In genomic region chr7:4959356-4959755, GRCh38 we compare ENCODE assay signal across 18 cellular contexts. TPM values are rescaled to one million over a fixed set of nuclear protein-coding genes. Genes with fewer than 3 reads are reported as not detected.
DNase-seq lines count a peak whose midpoint lies in the region; ATAC-seq and TF ChIP-seq lines count a peak whose summit lies in the region.
"Had no signal": no experiment of that assay in that cellular context is flagged by ENCODE, and none has a peak within 500 bp of the region (broad histone marks: within the 10 kb centered on the region; RNA-seq: fewer than 3 reads in every experiment).

No MANE protein-coding gene starts in this region.

- TF ChIP-seq CTCF in left ventricle myocardium inferior (IDR thresholded peaks at IDR 0.05; ENCODE audit: borderline replicate concordance): no peak
- TF ChIP-seq CTCF in sigmoid colon (IDR thresholded peaks at IDR 0.05): no peak
- no peak for TF ChIP-seq CTCF in vagina (IDR thresholded peaks at IDR 0.05)

- H3K27ac ChIP-seq in left ventricle myocardium inferior (replicated peaks) (no peak overlapping the region), right cardiac atrium (ENCODE audit: low read length) (no peak overlapping the region), sigmoid colon (no peak overlapping the region), vagina (no peak overlapping the region)

- peaks cover 11% of the 10 kb centered on the region for H3K4me1 ChIP-seq in left ventricle myocardium inferior
- H3K4me1 ChIP-seq in right cardiac atrium (ENCODE audit: control insufficient read depth, insufficient read depth, low read length): no peaks in the 10 kb centered on the region
- H3K4me1 ChIP-seq in sigmoid colon: peaks cover 0 to 13% (median 12%) of the 10 kb centered on the region in 4 donors
- peaks cover 12% of the 10 kb centered on the region for H3K4me1 ChIP-seq in vagina

- TF ChIP-seq EP300 in sigmoid colon (IDR thresholded peaks at IDR 0.05): no peak

- ATAC-seq in right cardiac atrium (no peak), HG03469 (IDR thresholded peaks at IDR 0.05; ENCODE audit: unreplicated experiment) (no peak), GM18870 (IDR thresholded peaks at IDR 0.05; ENCODE audit: unreplicated experiment) (no peak), GM21390 (IDR thresholded peaks at IDR 0.05; ENCODE audit: unreplicated experiment) (no peak)

- TF ChIP-seq POLR2A in sigmoid colon (IDR thresholded peaks at IDR 0.05) (no peak), vagina (IDR thresholded peaks at IDR 0.05) (no peak)

- H3K36me3 ChIP-seq in left ventricle myocardium inferior (no peaks in the 10 kb centered on the region), sigmoid colon (no peaks in the 10 kb centered on the region), vagina (no peaks in the 10 kb centered on the region)

- WGBS in right cardiac atrium: under 1% methylated on average over 18 of the region's 19 CpGs
- WGBS in sigmoid colon, 2 donors: 3 to 4% methylated on average over 18 to 19 of the region's 19 CpGs

- H3K27me3 ChIP-seq in left ventricle myocardium inferior (ENCODE audit: low read depth) (peaks cover 97% of the 10 kb centered on the region), right cardiac atrium (ENCODE audit: control insufficient read depth, insufficient read depth) (no peaks in the 10 kb centered on the region), sigmoid colon (peaks cover 27 to 57% (median 36%) of the 10 kb centered on the region in 3 donors), vagina (no peaks in the 10 kb centered on the region)

- intact Hi-C loops in left ventricle myocardium inferior (cut with micrococcal nuclease): no loop called here
- intact Hi-C loops in cardiac septum (cut with DNase I): no loop called here
- intact Hi-C loops in right cardiac atrium (cut with DNase I): no loop called here
- intact Hi-C loops in sigmoid colon (cut with DNase I): no loop called here
- intact Hi-C loops in vagina (cut with DNase I): no loop called here

- no peaks in the 10 kb centered on the region for H3K9me3 ChIP-seq in left ventricle myocardium inferior (replicated peaks)
- H3K9me3 ChIP-seq in right cardiac atrium (ENCODE audit: control insufficient read depth, low read length): no peaks in the 10 kb centered on the region
- H3K9me3 ChIP-seq in sigmoid colon: no peaks in the 10 kb centered on the region
- H3K9me3 ChIP-seq in vagina: no peaks in the 10 kb centered on the region

- H3K4me3 ChIP-seq in left ventricle myocardium inferior: peak overlapping the region; percentile 61
- H3K4me3 ChIP-seq in right cardiac atrium (ENCODE audit: low read length): peak overlapping the region; percentile 77
- peak overlapping the region in 3 of 4 donors; percentile 39 to 57 (median 47) for H3K4me3 ChIP-seq in sigmoid colon
- H3K4me3 ChIP-seq in vagina: peak overlapping the region; percentile 28 to 46

- DNase-seq in left ventricle myocardium inferior (no peak), cardiac septum (ENCODE audit: low spot score) (no peak), right cardiac atrium (no peak), sigmoid colon (no peak), vagina (ENCODE audit: extremely low spot score in 2 of 2) (no peak)
- DNase-seq: activated CD4-positive, alpha-beta T cell treated with anti-CD3 and anti-CD28 coated beads for 4 hours; NCI-H187; stimulated activated CD4-positive, alpha-beta T cell treated with anti-CD3 and anti-CD28 coated beads, Interleukin-4, amount 100 ng/mL, for 1 hour had no signal

RNA-seq across cellular contexts. Expression of gene MMD2, which starts 0.4 kb away (rescaled TPM):
- total RNA-seq in left ventricle myocardium inferior: not detected
- not detected for total RNA-seq in cardiac septum
- not detected for total RNA-seq in right cardiac atrium
- not detected for polyA plus RNA-seq in right cardiac atrium
- total RNA-seq in sigmoid colon: under 1 TPM in 1 of 4 donors, not detected in 3; 0.71 TPM
- polyA plus RNA-seq in sigmoid colon: under 1 TPM in 1 of 3 donors, not detected in 2; 0.13 TPM
- total RNA-seq in vagina: not detected
- total RNA-seq: bronchial epithelial cell, Daoy, dermis microvascular lymphatic vessel endothelial cell, epithelial cell of proximal tubule, glomerular endothelial cell, lung microvascular endothelial cell, osteocyte had no signal
